ENCODE assay signal across 17 cellular contexts in genomic region chr18:49548266-49548665, GRCh38. TPM values are rescaled to one million over a fixed set of nuclear protein-coding genes. Genes with fewer than 3 reads are reported as not detected.
DNase-seq lines count a peak whose midpoint lies in the region; ATAC-seq, FAIRE-seq and TF ChIP-seq lines count a peak whose summit lies in the region.
"Had no signal": no experiment of that assay in that cellular context is flagged by ENCODE, and none has a peak within 500 bp of the region (broad histone marks: within the 10 kb centered on the region; RNA-seq: fewer than 3 reads in every experiment).

No MANE protein-coding gene starts in this region.

- CTCF ChIA-PET in Calu3 (lab: Charles Lee), result interaction anchor here (0.7 kb wide), 2 partner anchors 304 to 323 kb away, joined by 4 to 5 read pairs; no protein-coding TSS in a partner anchor
- CTCF ChIA-PET in K562 (lab: Yijun Ruan, JAX; ENCODE audit: low intra/inter-chr PET ratio), result no interaction called here

- TF ChIP-seq EP300 in Ishikawa (IDR thresholded peaks at IDR 0.05; ENCODE audit: borderline replicate concordance), result peak; percentile 54; the same call in 1 of the 2 replicates
- no peak for TF ChIP-seq EP300 in K562 (IDR thresholded peaks at IDR 0.05; ENCODE audit: low read length)

- no peak for FAIRE-seq in K562 (lab: Jason Lieb, UNC)

- H3K79me2 ChIP-seq in K562 (ENCODE audit: control insufficient read depth, insufficient read depth, low read length), result no peaks in the 10 kb centered on the region

- intact Hi-C loops in Calu3 (cut with micrococcal nuclease; ENCODE audit: unreplicated experiment) (no loop called here), K562 (cut with micrococcal nuclease) (no loop called here), left lung (cut with DNase I) (no loop called here), posterior vena cava (cut with DNase I) (no loop called here)

- no peak overlapping the region for H3K9ac ChIP-seq in K562 (ENCODE audit: insufficient read depth in 1 of 2, low read depth in 2 of 2, low read length in 2 of 2)

- no peak overlapping the region for H3K27ac Mint-ChIP-seq in Calu3 (ENCODE audit: unreplicated experiment)
- no peak overlapping the region for H3K27ac Mint-ChIP-seq in T-helper 2 cell treated with Interferon-gamma antibody and Interleukin-4, amounts not matched to agents 5 μg/mL and 100 μg/mL, for 36 hours
- H3K27ac Mint-ChIP-seq: activated CD4-positive, alpha-beta T cell treated with anti-CD3 and anti-CD28 coated beads, Interleukin-2, amount 10 ng/mL, durations not matched to agents 24 days and 14 days; activated T-helper 1 cell treated with anti-CD3 and anti-CD28 coated beads, Interleukin-12 subunit alpha, Interleukin-12 subunit beta, Interleukin-2, Interleukin-4 antibody, amounts not matched to agents 30 ng/mL and 10 ng/mL and 1 ng/mL, durations not matched to agents 14 hours and 24 hours and 36 hours; nephron progenitor cell; T-helper 1 cell treated with Interleukin-12 subunit alpha and Interleukin-12 subunit beta and Interleukin-4 antibody, amounts not matched to agents 30 μg/mL and 1 μg/mL, for 36 hours had no signal

- TF ChIP-seq CTCF in Calu3 (IDR thresholded peaks at IDR 0.05; ENCODE audit: unreplicated experiment), result no peak
- TF ChIP-seq CTCF in K562 (IDR thresholded peaks at IDR 0.05 in 2 of 3, conservative IDR thresholded peaks at IDR 0.05 in 1 of 3; ENCODE audit: insufficient read depth in 2 of 3, low read depth in 1 of 3, low read length in 3 of 3), result no peak
- TF ChIP-seq CTCF in left lung (IDR thresholded peaks at IDR 0.05), result no peak

- H3K9me3 Mint-ChIP-seq in Calu3 (ENCODE audit: low read depth, unreplicated experiment), result no peaks in the 10 kb centered on the region
- no peaks in the 10 kb centered on the region for H3K9me3 Mint-ChIP-seq in T-helper 2 cell treated with Interferon-gamma antibody and Interleukin-4, amounts not matched to agents 5 μg/mL and 100 μg/mL, for 36 hours
- H3K9me3 Mint-ChIP-seq: activated CD4-positive, alpha-beta T cell treated with anti-CD3 and anti-CD28 coated beads, Interleukin-2, amount 10 ng/mL, durations not matched to agents 24 days and 14 days; activated T-helper 1 cell treated with anti-CD3 and anti-CD28 coated beads, Interleukin-12 subunit alpha, Interleukin-12 subunit beta, Interleukin-2, Interleukin-4 antibody, amounts not matched to agents 30 ng/mL and 10 ng/mL and 1 ng/mL, durations not matched to agents 14 hours and 24 hours and 36 hours; T-helper 1 cell treated with Interleukin-12 subunit alpha and Interleukin-12 subunit beta and Interleukin-4 antibody, amounts not matched to agents 30 μg/mL and 1 μg/mL, for 36 hours had no signal

- BruUV-seq in Calu3 (replicated peaks; lab: Mats Ljungman, UMichigan) (no TSS peak), K562 (replicated peaks; lab: Mats Ljungman, UMichigan) (no TSS peak)

- H3K27ac ChIP-seq in K562 (ENCODE audit: extremely low read depth, low read depth, low read length), result no peak overlapping the region
- H3K27ac ChIP-seq in left lung, result peak overlapping the region in 1 of 2 donors; percentile 13
- H3K27ac ChIP-seq: C4-2B, heart left ventricle had no signal

- H3K4me3 ChIP-seq in K562 (no peak overlapping the region), left lung (no peak overlapping the region)
- H3K4me3 ChIP-seq: heart left ventricle had no signal

- H3K36me3 ChIP-seq in K562 (ENCODE audit: control insufficient read depth, insufficient read depth, low read length) (no peaks in the 10 kb centered on the region), left lung (no peaks in the 10 kb centered on the region)
- H3K36me3 ChIP-seq: heart left ventricle had no signal

- H3K9me1 ChIP-seq in K562 (ENCODE audit: control insufficient read depth, insufficient read depth, low read length), result no peaks in the 10 kb centered on the region

- POLR2A ChIA-PET in K562 (lab: Yijun Ruan, JAX), result no interaction called here

- no peaks in the 10 kb centered on the region for H4K20me1 ChIP-seq in K562 (replicated peaks; ENCODE audit: control insufficient read depth, insufficient read depth, low read length)

- no peak overlapping the region for H3K4me2 ChIP-seq in K562 (ENCODE audit: insufficient read depth, low read length)

- TF ChIP-seq RAD21 in Ishikawa (IDR thresholded peaks at IDR 0.05; ENCODE audit: low read depth) (no peak), K562 (CRISPR knock-in tag; conservative IDR thresholded peaks at IDR 0.05 in 1 of 2, IDR thresholded peaks at IDR 0.05 in 1 of 2) (no peak)

- no peaks in the 10 kb centered on the region for H3K9me3 ChIP-seq in K562 (replicated peaks; ENCODE audit: control insufficient read depth, insufficient read depth, low read depth, low read length)
- no peaks in the 10 kb centered on the region for H3K9me3 ChIP-seq in left lung
- H3K9me3 ChIP-seq: heart left ventricle had no signal

- H3K36me3 Mint-ChIP-seq in Calu3 (ENCODE audit: insufficient read depth, unreplicated experiment), result no peaks in the 10 kb centered on the region
- no peaks in the 10 kb centered on the region for H3K36me3 Mint-ChIP-seq in T-helper 2 cell treated with Interferon-gamma antibody and Interleukin-4, amounts not matched to agents 5 μg/mL and 100 μg/mL, for 36 hours (ENCODE audit: low read depth)

- in situ Hi-C loops in K562 (cut with MboI), result no loop called here

- no peaks in the 10 kb centered on the region for H3K4me1 Mint-ChIP-seq in Calu3 (ENCODE audit: low read depth, unreplicated experiment)
- H3K4me1 Mint-ChIP-seq in T-helper 2 cell treated with Interferon-gamma antibody and Interleukin-4, amounts not matched to agents 5 μg/mL and 100 μg/mL, for 36 hours (ENCODE audit: low read depth), result no peaks in the 10 kb centered on the region
- H3K4me1 Mint-ChIP-seq: activated CD4-positive, alpha-beta T cell treated with anti-CD3 and anti-CD28 coated beads, Interleukin-2, amount 10 ng/mL, durations not matched to agents 24 days and 14 days had no signal

- no peaks in the 10 kb centered on the region for H3K27me3 Mint-ChIP-seq in Calu3 (ENCODE audit: unreplicated experiment)
- peaks cover 12% of the 10 kb centered on the region for H3K27me3 Mint-ChIP-seq in T-helper 2 cell treated with Interferon-gamma antibody and Interleukin-4, amounts not matched to agents 5 μg/mL and 100 μg/mL, for 36 hours (ENCODE audit: low read depth)

- H3K4me1 ChIP-seq in K562 (replicated peaks in 1 of 2; ENCODE audit: control insufficient read depth in 2 of 2, insufficient read depth in 2 of 2, low read length in 2 of 2) (no peaks in the 10 kb centered on the region), left lung (peaks cover 0 to 4% of the 10 kb centered on the region in 2 donors)
- H3K4me1 ChIP-seq: heart left ventricle had no signal

- WGBS in K562 (ENCODE audit: insufficient coverage, low coverage, missing lambda C conversion rate), result 30% methylated on average over 1 of the region's 1 CpG

- no peak for TF ChIP-seq POLR2A in K562 (conservative IDR thresholded peaks at IDR 0.05)

- peak; percentile 41 for DNase-seq in Calu3
- no peak for DNase-seq in K562 (ENCODE audit: extremely low read depth in 1 of 4, low spot score in 3 of 4)
- DNase-seq in left lung, result no peak
- DNase-seq in posterior vena cava (ENCODE audit: low spot score), result no peak
- DNase-seq in T-helper 2 cell treated with Interferon-gamma antibody and Interleukin-4, amounts not matched to agents 5 μg/mL and 100 μg/mL, for 36 hours (ENCODE audit: low spot score), result no peak
- no peak for DNase-seq in stimulated activated naive CD8-positive, alpha-beta T cell treated with anti-CD3 and anti-CD28 coated beads, Interleukin-15, Interleukin-2, amounts not matched to agents 100 U/mL and 50 U/mL, for 24 hours
- DNase-seq: activated CD4-positive, alpha-beta T cell treated with anti-CD3 and anti-CD28 coated beads, Interleukin-2, amount 10 ng/mL, durations not matched to agents 24 days and 14 days; aorta; effector CD8-positive, alpha-beta T cell; heart left ventricle; left ventricle myocardium superior; nephron progenitor cell had no signal

- H2AFZ ChIP-seq in K562 (ENCODE audit: low read depth, low read length), result no peak overlapping the region

- ATAC-seq in K562 (no peak), left lung (peak; percentile 78), GM19467 (IDR thresholded peaks at IDR 0.05; ENCODE audit: unreplicated experiment) (no peak)
- no peak for ATAC-seq in stimulated activated naive CD8-positive, alpha-beta T cell treated with anti-CD3 and anti-CD28 coated beads, Interleukin-15, Interleukin-2, amounts not matched to agents 100 U/mL and 50 U/mL, for 24 hours
- ATAC-seq: heart left ventricle, left ventricle myocardium superior had no signal

- H3K27me3 ChIP-seq in K562 (ENCODE audit: control insufficient read depth in 2 of 2, insufficient read depth in 2 of 2, low read length in 2 of 2) (peaks cover 0 to 2% of the 10 kb centered on the region in 2 experiments; a peak in 1 of 5 replicates), left lung (peaks cover 0 to 3% of the 10 kb centered on the region in 2 donors)

- H3K4me3 Mint-ChIP-seq in Calu3 (ENCODE audit: low read depth, unreplicated experiment), result no peak overlapping the region
- no peak overlapping the region for H3K4me3 Mint-ChIP-seq in T-helper 2 cell treated with Interferon-gamma antibody and Interleukin-4, amounts not matched to agents 5 μg/mL and 100 μg/mL, for 36 hours
- H3K4me3 Mint-ChIP-seq: activated CD4-positive, alpha-beta T cell treated with anti-CD3 and anti-CD28 coated beads, Interleukin-2, amount 10 ng/mL, durations not matched to agents 24 days and 14 days; activated T-helper 1 cell treated with anti-CD3 and anti-CD28 coated beads, Interleukin-12 subunit alpha, Interleukin-12 subunit beta, Interleukin-2, Interleukin-4 antibody, amounts not matched to agents 30 ng/mL and 10 ng/mL and 1 ng/mL, durations not matched to agents 14 hours and 24 hours and 36 hours; nephron progenitor cell; T-helper 1 cell treated with Interleukin-12 subunit alpha and Interleukin-12 subunit beta and Interleukin-4 antibody, amounts not matched to agents 30 μg/mL and 1 μg/mL, for 36 hours had no signal

RNA-seq across cellular contexts. Expression of gene LIPG, which starts 13.6 kb away (rescaled TPM):
- total RNA-seq in Calu3 (2022) (36.6 and 44.0 TPM in 2 replicates), K562 (2014; rRNA removed) (0.78 and 1.00 TPM in 2 replicates), K562 (2014; rRNA removed; fragmentation: Illumina TruSeq; extraction: Trizol) (1.3 and 1.4 TPM in 2 replicates), K562 (2015; rRNA removed; fragmentation: Illumina TruSeq; extraction: Trizol) (1.4 and 1.7 TPM in 2 replicates), K562 (2021) (1.8 and 2.3 TPM in 2 replicates), left lung (10 to 100 TPM; 26.0 to 47.1 TPM), posterior vena cava (1 to 10 TPM; 1.2 to 1.7 TPM)
- 3.2 and 9.7 TPM in 2 replicates for total RNA-seq in K562 (2011; cell fraction: chromatin; rRNA removed; ENCODE audit: low replicate concordance)
- 5.0 and 5.2 TPM in 2 replicates for total RNA-seq in K562 (2011; cell fraction: nucleolus; rRNA removed)
- 5.9 and 6.3 TPM in 2 replicates for total RNA-seq in K562 (2011; cell fraction: nucleoplasm; rRNA removed)
- polyA plus RNA-seq in K562 (2011; rRNA removed) (0.96 and 1.2 TPM in 2 replicates), K562 (2014; fragmentation: Illumina TruSeq; extraction: Trizol) (1.4 and 1.6 TPM in 2 replicates), K562 (2014; fragmentation: Nextera tagmentation; extraction: Ambion mirVana) (1 to 10 TPM in 1 of 2 experiments, under 1 TPM in 1; 0.76 to 1.6 TPM), K562 (2014; rRNA removed) (1.3 and 1.9 TPM in 2 replicates)
- polyA plus RNA-seq in K562 (2011; cell fraction: cytosol; rRNA removed), result 1.2 and 1.3 TPM in 2 replicates
- 2.1 and 2.9 TPM in 2 replicates for polyA plus RNA-seq in K562 (2011; cell fraction: nucleus; rRNA removed)
- 2.8 and 8.5 TPM in 2 replicates for polyA plus RNA-seq in K562 (2012)
- polyA minus RNA-seq in K562 (2011; rRNA and poly(A)+ RNA removed), result 1.6 and 2.9 TPM in 2 replicates
- 0.48 and 2.1 TPM in 2 replicates for polyA minus RNA-seq in K562 (2011; cell fraction: cytosol; rRNA and poly(A)+ RNA removed)
- polyA minus RNA-seq in K562 (2011; cell fraction: nucleus; rRNA and poly(A)+ RNA removed), result 1.2 and 1.3 TPM in 2 replicates
- total RNA-seq: left ventricle myocardium superior had no signal

RNA-seq across cellular contexts. Expression of gene RPL17, which starts 56.0 kb away (rescaled TPM):
- total RNA-seq in Calu3 (2022) (1,255 and 1,278 TPM in 2 replicates), K562 (2014; rRNA removed) (1,802 and 1,882 TPM in 2 replicates), K562 (2014; rRNA removed; fragmentation: Illumina TruSeq; extraction: Trizol) (2,908 and 3,069 TPM in 2 replicates), K562 (2015; rRNA removed; fragmentation: Illumina TruSeq; extraction: Trizol) (2,586 and 2,715 TPM in 2 replicates), K562 (2021) (1,616 and 1,743 TPM in 2 replicates), left lung (1,000 to 10,000 TPM; 1,308 to 1,365 TPM), posterior vena cava (1,000 to 10,000 TPM; 1,368 to 1,452 TPM)
- total RNA-seq in K562 (2011; cell fraction: chromatin; rRNA removed; ENCODE audit: low replicate concordance), result 447 and 823 TPM in 2 replicates
- total RNA-seq in K562 (2011; cell fraction: nucleolus; rRNA removed), result 475 and 541 TPM in 2 replicates
- total RNA-seq in K562 (2011; cell fraction: nucleoplasm; rRNA removed), result 825 and 1,264 TPM in 2 replicates
- polyA plus RNA-seq in K562 (2011; rRNA removed) (3,820 and 3,853 TPM in 2 replicates), K562 (2014; fragmentation: Illumina TruSeq; extraction: Trizol) (2,347 and 2,369 TPM in 2 replicates), K562 (2014; fragmentation: Nextera tagmentation; extraction: Ambion mirVana) (1,000 to 10,000 TPM; 1,742 to 1,931 TPM), K562 (2014; rRNA removed) (2,595 and 2,810 TPM in 2 replicates)
- polyA plus RNA-seq in K562 (2011; cell fraction: cytosol; rRNA removed), result 1,711 and 3,017 TPM in 2 replicates
- 903 and 1,882 TPM in 2 replicates for polyA plus RNA-seq in K562 (2011; cell fraction: nucleus; rRNA removed)
- polyA plus RNA-seq in K562 (2012), result 3,078 and 3,615 TPM in 2 replicates
- 1,907 and 2,118 TPM in 2 replicates for polyA minus RNA-seq in K562 (2011; rRNA and poly(A)+ RNA removed)
- polyA minus RNA-seq in K562 (2011; cell fraction: cytosol; rRNA and poly(A)+ RNA removed), result 464 and 522 TPM in 2 replicates
- 222 and 477 TPM in 2 replicates for polyA minus RNA-seq in K562 (2011; cell fraction: nucleus; rRNA and poly(A)+ RNA removed)
